9 cellular contexts compared by ENCODE assay signal in the genomic region with DNA sequence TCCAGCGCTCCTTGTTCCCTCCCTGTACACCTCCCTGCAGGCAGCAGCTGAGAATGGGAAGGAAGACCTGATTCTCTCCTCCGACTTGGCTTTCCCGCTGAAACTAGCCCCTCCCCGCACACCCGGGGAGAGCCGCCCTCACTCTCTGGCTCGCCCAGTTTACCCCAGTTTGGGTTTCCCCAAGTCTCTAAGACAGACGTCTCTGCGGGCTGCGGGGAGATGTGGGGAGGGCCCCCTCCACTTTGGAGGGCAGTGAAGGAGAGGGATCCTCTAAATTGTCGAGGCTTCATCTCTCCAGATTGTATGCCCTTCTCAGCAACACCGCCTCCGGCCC.
DNase-seq lines count a peak whose midpoint lies in the region; ATAC-seq and TF ChIP-seq lines count a peak whose summit lies in the region.
"Had no signal": no experiment of that assay in that cellular context is flagged by ENCODE, and none has a peak within 500 bp of the region (broad histone marks: within the 10 kb centered on the region; RNA-seq: fewer than 3 reads in every experiment).

No MANE protein-coding gene starts in this region.

- H3K9me3 ChIP-seq in tibial artery = no peaks in the 10 kb centered on the region

- peak overlapping the region; percentile 88 for H3K4me3 Mint-ChIP-seq in memory B cell

- H3K4me1 Mint-ChIP-seq in memory B cell = peaks cover 24% of the 10 kb centered on the region
- H3K4me1 Mint-ChIP-seq: neural crest cell had no signal

- peak overlapping the region; percentile 9 to 29 for H3K4me3 ChIP-seq in tibial artery

- peaks cover 6 to 38% (median 27%) of the 10 kb centered on the region in 4 donors for H3K4me1 ChIP-seq in tibial artery

- H3K27me3 Mint-ChIP-seq in memory B cell = peaks cover 25% of the 10 kb centered on the region

- no peaks in the 10 kb centered on the region for H3K9me3 Mint-ChIP-seq in memory B cell
- H3K9me3 Mint-ChIP-seq: neural crest cell had no signal

- peaks cover 0 to 13% (median 0%) of the 10 kb centered on the region in 3 donors for H3K36me3 ChIP-seq in tibial artery

- H3K27me3 ChIP-seq in tibial artery = peaks cover 11 to 80% of the 10 kb centered on the region in 2 donors

- H3K27ac ChIP-seq in tibial artery = no peak overlapping the region

- intact Hi-C loops in tibial artery (cut with DNase I; ENCODE audit: low total_unique reads) = no loop called here

- DNase-seq in HK-2 (ENCODE audit: unreplicated experiment) = peak; percentile 62
- DNase-seq in T-helper 1 cell = peak in 4 of 5 donors; percentile 33 to 56 (median 46)
- peak; percentile 66 for DNase-seq in central memory CD4-positive, alpha-beta T cell
- DNase-seq in memory B cell (ENCODE audit: low spot score in 2 of 2) = peak; percentile 29 to 41
- no peak for DNase-seq in tibial artery
- no peak for DNase-seq in KG1 (lab: John Stamatoyannopoulos, UW)
- DNase-seq in amygdala (lab: John Stamatoyannopoulos, UW) = no peak

- peak; percentile 97 for ATAC-seq in memory B cell (ENCODE audit: low read depth)
- no peak for ATAC-seq in GM21576 (IDR thresholded peaks at IDR 0.05; ENCODE audit: unreplicated experiment)

- H3K27ac Mint-ChIP-seq in memory B cell = peak overlapping the region; percentile 78

- H3K36me3 Mint-ChIP-seq in memory B cell = peaks cover 2% of the 10 kb centered on the region

- no peak for TF ChIP-seq CTCF in tibial artery (IDR thresholded peaks at IDR 0.05)

Comparison
In these comparisons a context has a peak if more than half of its experiments do, and no peak if none do; other contexts are left out.
1. DNase-seq: peak in HK-2 (single experiment), T-helper 1 cell (4 of 5), central memory CD4-positive, alpha-beta T cell (single experiment) and memory B cell (2 of 2); none in tibial artery (0 of 2), KG1 (single experiment) and amygdala (0 of 56).